Comparison of ENCODE assay signal across 14 cellular contexts in genomic region chr12:532908-533565, GRCh38.
DNase-seq lines count a peak whose midpoint lies in the region; ATAC-seq and TF ChIP-seq lines count a peak whose summit lies in the region.
"Had no signal": no experiment of that assay in that cellular context is flagged by ENCODE, and none has a peak within 500 bp of the region (broad histone marks: within the 10 kb centered on the region; RNA-seq: fewer than 3 reads in every experiment).

No MANE protein-coding gene starts in this region.

- peaks cover 9% of the 10 kb centered on the region for H3K9me3 Mint-ChIP-seq in activated CD4-positive, alpha-beta T cell treated with anti-CD3 and anti-CD28 coated beads for 36 hours (ENCODE audit: low read depth)
- peaks cover 0 to 6% (median 0%) of the 10 kb centered on the region in 6 donors for H3K9me3 Mint-ChIP-seq in immature natural killer cell

- CTCF ChIA-PET in activated CD4-positive, alpha-beta T cell treated with anti-CD3 and anti-CD28 coated beads for 36 hours (lab: Charles Lee), result interaction anchor here (1.4 to 1.5 kb wide), 3 partner anchors 14 to 71 kb away, joined by 3 to 6 read pairs (median 3); no protein-coding TSS in a partner anchor

- H3K36me3 ChIP-seq in vagina (no peaks in the 10 kb centered on the region), colonic mucosa (no peaks in the 10 kb centered on the region)
- H3K36me3 ChIP-seq: ascending aorta, thoracic aorta had no signal

- intact Hi-C loops in activated CD4-positive, alpha-beta T cell treated with anti-CD3 and anti-CD28 coated beads for 36 hours (cut with DNase I, micrococcal nuclease), result no loop called here
- intact Hi-C loops in vagina (cut with DNase I) (no loop called here), colonic mucosa (cut with DNase I) (no loop called here)

- H3K4me1 Mint-ChIP-seq in activated CD4-positive, alpha-beta T cell treated with anti-CD3 and anti-CD28 coated beads for 36 hours, result no peaks in the 10 kb centered on the region
- H3K4me1 Mint-ChIP-seq in immature natural killer cell, result peaks cover 4 to 5% of the 10 kb centered on the region in 2 donors

- POLR2A ChIA-PET in activated CD4-positive, alpha-beta T cell treated with anti-CD3 and anti-CD28 coated beads for 36 hours (lab: Charles Lee), result no interaction called here

- H3K4me1 ChIP-seq in vagina (peaks cover 19% of the 10 kb centered on the region), colonic mucosa (no peaks in the 10 kb centered on the region)
- H3K4me1 ChIP-seq: ascending aorta had no signal

- no peak for TF ChIP-seq POLR2A in vagina (IDR thresholded peaks at IDR 0.05)

- TF ChIP-seq CTCF in fibroblast of villous mesenchyme (IDR thresholded peaks at IDR 0.05; ENCODE audit: insufficient read depth, low read depth, low read length) (no peak), vagina (IDR thresholded peaks at IDR 0.05) (no peak), colonic mucosa (IDR thresholded peaks at IDR 0.05) (no peak)

- H3K36me3 Mint-ChIP-seq in activated CD4-positive, alpha-beta T cell treated with anti-CD3 and anti-CD28 coated beads for 36 hours (ENCODE audit: low read depth), result no peaks in the 10 kb centered on the region
- H3K36me3 Mint-ChIP-seq in immature natural killer cell, result peaks cover 0 to 8% (median 4%) of the 10 kb centered on the region in 3 donors

- peak; percentile 72 for ATAC-seq in activated CD4-positive, alpha-beta T cell treated with anti-CD3 and anti-CD28 coated beads for 36 hours
- no peak for ATAC-seq in HG02623 (IDR thresholded peaks at IDR 0.05; ENCODE audit: unreplicated experiment)
- ATAC-seq: HCT116 had no signal

- peak; percentile 28 for DNase-seq in activated CD4-positive, alpha-beta T cell treated with anti-CD3 and anti-CD28 coated beads for 36 hours
- DNase-seq in activated CD4-positive, alpha-beta T cell treated with anti-CD3 and anti-CD28 coated beads, Interleukin-2, amount 50 U/mL, for 1 hour, result no peak
- DNase-seq in RPMI7951 (ENCODE audit: low read depth), result peak; percentile 75
- DNase-seq in fibroblast of villous mesenchyme (ENCODE audit: low read depth), result peak; percentile 47
- DNase-seq in vagina (ENCODE audit: extremely low spot score in 2 of 2), result no peak
- no peak for DNase-seq in immature natural killer cell
- no peak for DNase-seq in colonic mucosa
- DNase-seq: DMS153, NCI-H1105 treated with DMSO at 0.1 percent for 48 hours, NCI-H510A had no signal

- no peak overlapping the region for H3K4me3 Mint-ChIP-seq in activated CD4-positive, alpha-beta T cell treated with anti-CD3 and anti-CD28 coated beads for 36 hours
- no peak overlapping the region for H3K4me3 Mint-ChIP-seq in immature natural killer cell

- H3K27ac ChIP-seq in vagina, result peak overlapping the region; percentile 63
- H3K27ac ChIP-seq in colonic mucosa, result no peak overlapping the region
- H3K27ac ChIP-seq: ascending aorta, thoracic aorta had no signal

- H3K27ac Mint-ChIP-seq in activated CD4-positive, alpha-beta T cell treated with anti-CD3 and anti-CD28 coated beads for 36 hours, result no peak overlapping the region
- no peak overlapping the region for H3K27ac Mint-ChIP-seq in immature natural killer cell

- H3K27me3 Mint-ChIP-seq in activated CD4-positive, alpha-beta T cell treated with anti-CD3 and anti-CD28 coated beads for 36 hours, result no peaks in the 10 kb centered on the region
- peaks cover 1 to 2% (median 2%) of the 10 kb centered on the region in 3 donors for H3K27me3 Mint-ChIP-seq in immature natural killer cell (ENCODE audit: low read depth in 3 of 3)

- H3K4me3 ChIP-seq in fibroblast of villous mesenchyme (ENCODE audit: low read depth, low read length), result no peak overlapping the region
- H3K4me3 ChIP-seq in vagina, result no peak overlapping the region
- no peak overlapping the region for H3K4me3 ChIP-seq in colonic mucosa
- H3K4me3 ChIP-seq: ascending aorta, thoracic aorta had no signal

- H3K9me3 ChIP-seq in vagina, result no peaks in the 10 kb centered on the region
- H3K9me3 ChIP-seq in colonic mucosa, result no peaks in the 10 kb centered on the region

- H3K27me3 ChIP-seq in vagina (no peaks in the 10 kb centered on the region), colonic mucosa (no peaks in the 10 kb centered on the region)
- H3K27me3 ChIP-seq: ascending aorta had no signal

- H3K9ac ChIP-seq in colonic mucosa (ENCODE audit: low read depth in 2 of 2, low read length in 2 of 2), result no peak overlapping the region

Comparison
In these comparisons a context has a peak if more than half of its experiments do, and no peak if none do; other contexts are left out.
1. DNase-seq: peak in activated CD4-positive, alpha-beta T cell treated with anti-CD3 and anti-CD28 coated beads for 36 hours (single experiment), RPMI7951 (single experiment) and fibroblast of villous mesenchyme (single experiment); none in activated CD4-positive, alpha-beta T cell treated with anti-CD3 and anti-CD28 coated beads, Interleukin-2, amount 50 U/mL, for 1 hour (single experiment), vagina (0 of 2), immature natural killer cell (0 of 3) and colonic mucosa (single experiment).